Comparison of ENCODE assay signal across 16 cellular contexts in genomic region chr9:90539266-90539665, GRCh38.
DNase-seq lines count a peak whose midpoint lies in the region; ATAC-seq and TF ChIP-seq lines count a peak whose summit lies in the region.
"Had no signal": no experiment of that assay in that cellular context is flagged by ENCODE, and none has a peak within 500 bp of the region (broad histone marks: within the 10 kb centered on the region; RNA-seq: fewer than 3 reads in every experiment).

No MANE protein-coding gene starts in this region.

- no peaks in the 10 kb centered on the region for H3K9me3 ChIP-seq in SK-N-SH
- no peaks in the 10 kb centered on the region for H3K9me3 ChIP-seq in naive thymus-derived CD4-positive, alpha-beta T cell (ENCODE audit: control insufficient read depth in 2 of 3, low read length in 3 of 3)
- H3K9me3 ChIP-seq: BLaER1 treated with 17β-estradiol and CSF1 and Interleukin-3, amounts not matched to agents 10 nM and 100 nM had no signal

- no peak for ATAC-seq in SK-N-SH treated with all-trans-retinoic acid at 6 μM for 48 hours
- no peak for ATAC-seq in activated T-helper 17 cell treated with anti-CD3 and anti-CD28 coated beads, Interleukin-2, amount 50 U/mL, for 72 hours (replicated peaks)
- ATAC-seq in naive thymus-derived CD4-positive, alpha-beta T cell, result no peak
- ATAC-seq: HepG2 had no signal

- POLR2A ChIA-PET in SK-N-SH (lab: Yijun Ruan, JAX), result no interaction called here
- POLR2A ChIA-PET in naive thymus-derived CD4-positive, alpha-beta T cell (lab: Charles Lee), result no interaction called here

- no peaks in the 10 kb centered on the region for H4K20me1 ChIP-seq in SK-N-SH (ENCODE audit: insufficient read depth)
- H4K20me1 ChIP-seq: BLaER1 treated with 17β-estradiol and CSF1 and Interleukin-3, amounts not matched to agents 10 nM and 100 nM had no signal

- no peaks in the 10 kb centered on the region for H3K36me3 Mint-ChIP-seq in activated T-helper 17 cell treated with anti-CD3 and anti-CD28 coated beads, Interleukin-2, amount 50 U/mL, for 72 hours (ENCODE audit: low read depth)
- H3K36me3 Mint-ChIP-seq in naive thymus-derived CD4-positive, alpha-beta T cell, result no peaks in the 10 kb centered on the region
- H3K36me3 Mint-ChIP-seq: CD4-positive, CD25-positive, alpha-beta regulatory T cell had no signal

- no peaks in the 10 kb centered on the region for H3K79me2 ChIP-seq in SK-N-SH (ENCODE audit: insufficient read depth)

- TF ChIP-seq CTCF in SK-N-SH (IDR thresholded peaks at IDR 0.05), result no peak

- H3K27ac Mint-ChIP-seq in activated T-helper 17 cell treated with anti-CD3 and anti-CD28 coated beads, Interleukin-2, amount 50 U/mL, for 72 hours, result no peak overlapping the region
- H3K27ac Mint-ChIP-seq in naive thymus-derived CD4-positive, alpha-beta T cell, result no peak overlapping the region
- H3K27ac Mint-ChIP-seq: CD4-positive, CD25-positive, alpha-beta regulatory T cell; H9 had no signal

- H3K27me3 ChIP-seq in SK-N-SH (ENCODE audit: insufficient read depth), result no peaks in the 10 kb centered on the region
- H3K27me3 ChIP-seq in naive thymus-derived CD4-positive, alpha-beta T cell (ENCODE audit: control insufficient read depth in 2 of 2, insufficient read depth in 2 of 2, low read length in 2 of 2), result peaks cover 0 to 4% of the 10 kb centered on the region in 2 donors
- H3K27me3 ChIP-seq: BLaER1 treated with 17β-estradiol and CSF1 and Interleukin-3, amounts not matched to agents 10 nM and 100 nM had no signal

- no peaks in the 10 kb centered on the region for H3K9me3 Mint-ChIP-seq in activated T-helper 17 cell treated with anti-CD3 and anti-CD28 coated beads, Interleukin-2, amount 50 U/mL, for 72 hours
- H3K9me3 Mint-ChIP-seq in naive thymus-derived CD4-positive, alpha-beta T cell, result peaks cover 0 to 2% (median 0%) of the 10 kb centered on the region in 11 donors
- H3K9me3 Mint-ChIP-seq: H9 had no signal

- CTCF ChIA-PET in SK-N-SH (lab: Yijun Ruan, JAX), result no interaction called here
- CTCF ChIA-PET in naive thymus-derived CD4-positive, alpha-beta T cell (lab: Charles Lee), result interaction anchor here (0.6 kb wide), 1 partner anchor 1379 kb away, joined by 3 read pairs; no protein-coding TSS in a partner anchor

- H3F3A ChIP-seq in SK-N-SH (replicated peaks; ENCODE audit: insufficient read depth), result no peaks in the 10 kb centered on the region

- H3K4me2 ChIP-seq in SK-N-SH, result no peak overlapping the region
- H3K4me2 ChIP-seq: BLaER1 treated with 17β-estradiol and CSF1 and Interleukin-3, amounts not matched to agents 10 nM and 100 nM had no signal

- DNase-seq in SK-N-SH, result no peak
- DNase-seq in NCI-H2171 treated with DMSO at 0.1 percent for 48 hours (lab: John Stamatoyannopoulos, UW), result peak; percentile 59
- peak; percentile 76 for DNase-seq in cerebellum (ENCODE audit: low spot score)
- no peak for DNase-seq in NCI-H1105 (lab: John Stamatoyannopoulos, UW)
- DNase-seq in naive thymus-derived CD4-positive, alpha-beta T cell, result no peak
- no peak for DNase-seq in activated CD4-positive, CD25-positive, alpha-beta regulatory T cell treated with anti-CD3 and anti-CD28 coated beads, Interleukin-2, amount 50 U/mL, for 72 hours
- DNase-seq: 8988T; AML-193; CD4-positive, CD25-positive, alpha-beta regulatory T cell; DMS53; GOT3; H9 had no signal

- peaks cover 15% of the 10 kb centered on the region for H3K27me3 Mint-ChIP-seq in activated T-helper 17 cell treated with anti-CD3 and anti-CD28 coated beads, Interleukin-2, amount 50 U/mL, for 72 hours
- peaks cover 23 to 44% (median 32%) of the 10 kb centered on the region in 5 donors for H3K27me3 Mint-ChIP-seq in naive thymus-derived CD4-positive, alpha-beta T cell
- H3K27me3 Mint-ChIP-seq: CD4-positive, CD25-positive, alpha-beta regulatory T cell had no signal

- H2AFZ ChIP-seq in SK-N-SH (ENCODE audit: low read depth), result 0 out of 2 replicates have a peak overlapping the region, but pooled peaks have one; percentile 22

- TF ChIP-seq EP300 in SK-N-SH (IDR thresholded peaks at IDR 0.05; ENCODE audit: borderline replicate concordance in 1 of 2, low read depth in 1 of 2, low read length in 1 of 2), result no peak

- no peak overlapping the region for H3K27ac ChIP-seq in SK-N-SH (ENCODE audit: low read depth in 2 of 2, low read length in 1 of 2)
- no peak overlapping the region for H3K27ac ChIP-seq in naive thymus-derived CD4-positive, alpha-beta T cell (ENCODE audit: low read depth, low read length)
- H3K27ac ChIP-seq: BLaER1 treated with 17β-estradiol and CSF1 and Interleukin-3, amounts not matched to agents 10 nM and 100 nM had no signal

- H3K4me1 Mint-ChIP-seq in activated T-helper 17 cell treated with anti-CD3 and anti-CD28 coated beads, Interleukin-2, amount 50 U/mL, for 72 hours, result no peaks in the 10 kb centered on the region
- no peaks in the 10 kb centered on the region for H3K4me1 Mint-ChIP-seq in naive thymus-derived CD4-positive, alpha-beta T cell
- H3K4me1 Mint-ChIP-seq: CD4-positive, CD25-positive, alpha-beta regulatory T cell had no signal

- H3K9ac ChIP-seq in SK-N-SH, result no peak overlapping the region
- H3K9ac ChIP-seq: BLaER1 treated with 17β-estradiol and CSF1 and Interleukin-3, amounts not matched to agents 10 nM and 100 nM had no signal

- no peaks in the 10 kb centered on the region for H3K36me3 ChIP-seq in SK-N-SH (replicated peaks in 1 of 2; ENCODE audit: control insufficient read depth in 1 of 2, insufficient read depth in 2 of 2, low read length in 1 of 2)
- H3K36me3 ChIP-seq in naive thymus-derived CD4-positive, alpha-beta T cell (ENCODE audit: control insufficient read depth in 2 of 3, insufficient read depth in 3 of 3, low read length in 3 of 3), result no peaks in the 10 kb centered on the region
- H3K36me3 ChIP-seq: BLaER1 treated with 17β-estradiol and CSF1 and Interleukin-3, amounts not matched to agents 10 nM and 100 nM had no signal

- H3K4me3 Mint-ChIP-seq in activated T-helper 17 cell treated with anti-CD3 and anti-CD28 coated beads, Interleukin-2, amount 50 U/mL, for 72 hours, result no peak overlapping the region
- H3K4me3 Mint-ChIP-seq in naive thymus-derived CD4-positive, alpha-beta T cell, result no peak overlapping the region
- H3K4me3 Mint-ChIP-seq: CD4-positive, CD25-positive, alpha-beta regulatory T cell; H9 had no signal

- intact Hi-C loops in naive thymus-derived CD4-positive, alpha-beta T cell (cut with micrococcal nuclease), result no loop called here

- H3K4me3 ChIP-seq in SK-N-SH (ENCODE audit: low read depth in 2 of 2, low read length in 1 of 2), result no peak overlapping the region
- H3K4me3 ChIP-seq in naive thymus-derived CD4-positive, alpha-beta T cell (ENCODE audit: low read length), result no peak overlapping the region
- H3K4me3 ChIP-seq: BLaER1 treated with 17β-estradiol and CSF1 and Interleukin-3, amounts not matched to agents 10 nM and 100 nM had no signal

- TF ChIP-seq RAD21 in SK-N-SH (IDR thresholded peaks at IDR 0.05; ENCODE audit: low read length), result no peak

- H3K4me1 ChIP-seq in SK-N-SH (ENCODE audit: control insufficient read depth in 1 of 2, insufficient read depth in 2 of 2, low read depth in 1 of 2, low read length in 1 of 2), result no peaks in the 10 kb centered on the region; a peak in 2 of 4 replicates
- H3K4me1 ChIP-seq in naive thymus-derived CD4-positive, alpha-beta T cell (ENCODE audit: control insufficient read depth in 2 of 2, insufficient read depth in 2 of 2, low read length in 2 of 2), result no peaks in the 10 kb centered on the region
- H3K4me1 ChIP-seq: BLaER1 treated with 17β-estradiol and CSF1 and Interleukin-3, amounts not matched to agents 10 nM and 100 nM had no signal

- H3K9me2 ChIP-seq in SK-N-SH, result no peaks in the 10 kb centered on the region

TF ChIP-seq in SK-N-SH, 30 proteins besides CTCF, POLR2A, EP300 and RAD21:
- no peak for TF ChIP-seq RXRA (IDR thresholded peaks at IDR 0.05; ENCODE audit: borderline replicate concordance, low read depth)
- no peak for TF ChIP-seq TEAD4 (IDR thresholded peaks at IDR 0.05; ENCODE audit: borderline replicate concordance, insufficient read depth)
TF ChIP-seq in SK-N-SH: peak in this region for 0.

TF ChIP-seq in SK-N-SH treated with all-trans-retinoic acid at 6 μM for 48 hours, 23 proteins besides CTCF, POLR2A, EP300 and RAD21:
- TF ChIP-seq TCF4 (CRISPR knock-in tag; IDR thresholded peaks at IDR 0.05; ENCODE audit: borderline replicate concordance) (no peak), CSDC2 (CRISPR knock-in tag; IDR thresholded peaks at IDR 0.05) (no peak), BACH2 (CRISPR knock-in tag; IDR thresholded peaks at IDR 0.05; ENCODE audit: borderline replicate concordance) (no peak), ISL1 (CRISPR knock-in tag; IDR thresholded peaks at IDR 0.05) (no peak)

Comparison
In these comparisons a context has a peak if more than half of its experiments do, and no peak if none do; other contexts are left out.
1. DNase-seq: peak in NCI-H2171 treated with DMSO at 0.1 percent for 48 hours (single experiment) and cerebellum (single experiment); none in SK-N-SH (single experiment), NCI-H1105 (single experiment), naive thymus-derived CD4-positive, alpha-beta T cell (0 of 9) and activated CD4-positive, CD25-positive, alpha-beta regulatory T cell treated with anti-CD3 and anti-CD28 coated beads, Interleukin-2, amount 50 U/mL, for 72 hours (single experiment).